ENCODE assay signal across 22 cellular contexts in the genomic region with DNA sequence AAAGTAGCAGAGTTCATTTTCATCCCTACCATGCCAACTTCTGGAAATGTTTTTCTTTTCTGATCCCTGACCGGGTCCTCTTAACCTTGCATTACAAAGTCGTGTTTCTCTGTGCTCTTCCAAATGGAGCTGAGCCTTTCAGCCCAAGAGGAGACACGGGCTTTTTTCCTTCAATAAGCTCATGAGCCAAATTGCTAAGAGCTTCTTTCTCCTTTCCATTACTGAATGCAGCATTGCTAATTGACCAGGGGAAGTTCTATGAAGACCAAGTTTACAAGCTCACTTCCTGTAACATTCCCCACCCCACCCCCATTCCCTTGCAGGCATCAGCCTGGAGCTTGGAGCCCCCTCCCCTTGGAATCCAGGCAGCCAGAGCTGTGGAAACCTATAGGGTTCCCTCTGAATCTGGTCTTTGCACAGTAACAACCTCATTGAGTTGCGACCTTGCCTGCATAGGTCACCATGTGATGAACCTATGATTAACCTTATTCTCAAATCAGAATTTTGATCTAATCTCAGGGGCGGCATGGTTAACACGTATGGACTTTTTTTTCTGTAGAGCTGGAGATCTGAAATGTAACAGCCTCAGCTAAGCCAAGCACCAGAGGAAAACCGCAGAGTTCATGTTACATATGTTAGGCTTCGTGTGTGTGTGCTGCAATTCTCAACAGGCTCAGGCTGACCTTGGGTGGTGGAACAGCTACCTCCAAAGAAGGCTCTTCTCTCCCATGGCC.
DNase-seq lines count a peak whose midpoint lies in the region; ATAC-seq and TF ChIP-seq lines count a peak whose summit lies in the region.
"Had no signal": no experiment of that assay in that cellular context is flagged by ENCODE, and none has a peak within 500 bp of the region (broad histone marks: within the 10 kb centered on the region; RNA-seq: fewer than 3 reads in every experiment).

No MANE protein-coding gene starts in this region.

- CTCF ChIA-PET in PC-9 (lab: Charles Lee), result interaction anchor here (0.6 kb wide), 1 partner anchor 976 kb away, joined by 3 read pairs; no protein-coding TSS in a partner anchor

- POLR2A ChIA-PET in PC-9 (lab: Charles Lee; ENCODE audit: unreplicated experiment), result interaction anchor here (0.5 kb wide), 1 partner anchor 309 kb away, joined by 9 read pairs; no protein-coding TSS in a partner anchor

- peak overlapping the region; percentile 24; the same call in 1 of the 2 replicates for H3K27ac ChIP-seq in GM23338 (ENCODE audit: low read depth)
- H3K27ac ChIP-seq in iPS-18a (ENCODE audit: low read length), result peak overlapping the region; percentile 26
- H3K27ac ChIP-seq in PC-9, result no peak overlapping the region
- H3K27ac ChIP-seq in right atrium auricular region, result no peak overlapping the region
- H3K27ac ChIP-seq: adrenal gland, BLaER1 had no signal

- H3K36me3 ChIP-seq in GM23338 (ENCODE audit: insufficient read depth) (no peaks in the 10 kb centered on the region), iPS-18a (ENCODE audit: control insufficient read depth, low read depth, low read length) (no peaks in the 10 kb centered on the region), PC-9 (ENCODE audit: low read depth) (no peaks in the 10 kb centered on the region), right atrium auricular region (no peaks in the 10 kb centered on the region)
- H3K36me3 ChIP-seq: adrenal gland, BLaER1 had no signal

- H3K9me3 ChIP-seq in iPS-18a (ENCODE audit: control insufficient read depth, low read depth, low read length), result peaks cover 3% of the 10 kb centered on the region
- no peaks in the 10 kb centered on the region for H3K9me3 ChIP-seq in PC-9 (ENCODE audit: insufficient read depth, low read depth)
- H3K9me3 ChIP-seq in right atrium auricular region, result no peaks in the 10 kb centered on the region
- H3K9me3 ChIP-seq: adrenal gland, BLaER1 had no signal

- H3K9me3 Mint-ChIP-seq in GM23338, result peaks cover 13% of the 10 kb centered on the region
- H3K9me3 Mint-ChIP-seq in nephron progenitor cell, result peaks cover 13% of the 10 kb centered on the region
- peaks cover 9% of the 10 kb centered on the region for H3K9me3 Mint-ChIP-seq in stimulated activated memory B cell treated with anti-CD40 and anti-IgM and Interleukin-4, amounts not matched to agents 10 μg/mL and 1 μg/mL and 100 μg/mL, for 72 hours

- ATAC-seq in GM23338 (peak; percentile 99), GM21786 (IDR thresholded peaks at IDR 0.05; ENCODE audit: unreplicated experiment) (no peak)
- no peak for ATAC-seq in stimulated activated memory B cell treated with anti-CD40 and anti-IgM and Interleukin-4, amounts not matched to agents 10 μg/mL and 1 μg/mL and 100 μg/mL, for 72 hours
- ATAC-seq: sciatic nerve had no signal

- H3K79me2 ChIP-seq in GM23338 (replicated peaks; ENCODE audit: insufficient read depth) (no peaks in the 10 kb centered on the region), PC-9 (ENCODE audit: low read depth) (no peaks in the 10 kb centered on the region)

- peaks cover 27% of the 10 kb centered on the region for H3K9me2 ChIP-seq in GM23338 (ENCODE audit: insufficient read depth)
- no peaks in the 10 kb centered on the region for H3K9me2 ChIP-seq in PC-9 (ENCODE audit: insufficient read depth)

- no peaks in the 10 kb centered on the region for H3F3A ChIP-seq in GM23338 (replicated peaks; ENCODE audit: low read depth)
- no peaks in the 10 kb centered on the region for H3F3A ChIP-seq in PC-9 (ENCODE audit: insufficient read depth, low read depth)

- H3K27me3 Mint-ChIP-seq in GM23338 (ENCODE audit: insufficient read depth, low read depth, poor library complexity) (peaks cover 1% of the 10 kb centered on the region), nephron progenitor cell (ENCODE audit: low read depth, poor library complexity) (peaks cover 3% of the 10 kb centered on the region)
- no peaks in the 10 kb centered on the region for H3K27me3 Mint-ChIP-seq in stimulated activated memory B cell treated with anti-CD40 and anti-IgM and Interleukin-4, amounts not matched to agents 10 μg/mL and 1 μg/mL and 100 μg/mL, for 72 hours
- H3K27me3 Mint-ChIP-seq: activated CD4-positive, alpha-beta memory T cell treated with anti-CD3 and anti-CD28 coated beads, Interleukin-2, amount 10 ng/mL, durations not matched to agents 7 days and 5 days; IgD-negative memory B cell had no signal

- peak overlapping the region; percentile 49 for H3K4me2 ChIP-seq in GM23338
- no peak overlapping the region for H3K4me2 ChIP-seq in PC-9
- H3K4me2 ChIP-seq: BLaER1 had no signal

- H3K4me1 Mint-ChIP-seq in GM23338 (peaks cover 26% of the 10 kb centered on the region), nephron progenitor cell (peaks cover 22% of the 10 kb centered on the region)
- no peaks in the 10 kb centered on the region for H3K4me1 Mint-ChIP-seq in stimulated activated memory B cell treated with anti-CD40 and anti-IgM and Interleukin-4, amounts not matched to agents 10 μg/mL and 1 μg/mL and 100 μg/mL, for 72 hours
- H3K4me1 Mint-ChIP-seq: activated CD4-positive, alpha-beta memory T cell treated with anti-CD3 and anti-CD28 coated beads, Interleukin-2, amount 10 ng/mL, durations not matched to agents 7 days and 5 days; IgD-negative memory B cell had no signal

- H3K4me3 Mint-ChIP-seq in GM23338 (no peak overlapping the region; the same call in 2 of the 3 replicates), nephron progenitor cell (no peak overlapping the region)
- no peak overlapping the region for H3K4me3 Mint-ChIP-seq in stimulated activated memory B cell treated with anti-CD40 and anti-IgM and Interleukin-4, amounts not matched to agents 10 μg/mL and 1 μg/mL and 100 μg/mL, for 72 hours
- H3K4me3 Mint-ChIP-seq: activated CD4-positive, alpha-beta memory T cell treated with anti-CD3 and anti-CD28 coated beads, Interleukin-2, amount 10 ng/mL, durations not matched to agents 7 days and 5 days; IgD-negative memory B cell had no signal

- H4K20me1 ChIP-seq in GM23338 (replicated peaks; ENCODE audit: insufficient read depth) (no peaks in the 10 kb centered on the region), PC-9 (ENCODE audit: insufficient read depth) (no peaks in the 10 kb centered on the region)
- H4K20me1 ChIP-seq: BLaER1 had no signal

- H3K4me3 ChIP-seq in GM23338 (no peak overlapping the region), iPS-18a (ENCODE audit: low read length) (no peak overlapping the region), PC-9 (no peak overlapping the region), right atrium auricular region (no peak overlapping the region)
- H3K4me3 ChIP-seq: adrenal gland, BLaER1, lung had no signal

- H3K27me3 ChIP-seq in GM23338 (ENCODE audit: insufficient read depth) (no peaks in the 10 kb centered on the region), iPS-18a (ENCODE audit: control insufficient read depth, insufficient read depth, low read length) (no peaks in the 10 kb centered on the region), PC-9 (ENCODE audit: insufficient read depth, low read depth) (no peaks in the 10 kb centered on the region), right atrium auricular region (no peaks in the 10 kb centered on the region)
- H3K27me3 ChIP-seq: adrenal gland, BLaER1 had no signal

- H3K9ac ChIP-seq in iPS-18a (ENCODE audit: low read length), result no peak overlapping the region
- H3K9ac ChIP-seq: BLaER1 had no signal

- TF ChIP-seq CTCF in GM23338 (conservative IDR thresholded peaks at IDR 0.05; ENCODE audit: low read depth in 2 of 2), result no peak
- TF ChIP-seq CTCF in nephron progenitor cell (IDR thresholded peaks at IDR 0.05), result no peak
- no peak for TF ChIP-seq CTCF in PC-9 (conservative IDR thresholded peaks at IDR 0.05)
- no peak for TF ChIP-seq CTCF in right atrium auricular region (IDR thresholded peaks at IDR 0.05)

- intact Hi-C loops in PC-9 (cut with micrococcal nuclease; ENCODE audit: unreplicated experiment), result no loop called here

- H2AFZ ChIP-seq in GM23338 (peak overlapping the region; percentile 76; the same call in 1 of the 2 replicates), PC-9 (no peak overlapping the region)

- peak; percentile 86 for DNase-seq in GM23338 (ENCODE audit: low spot score)
- peak; percentile 14 for DNase-seq in amniotic epithelial cell (ENCODE audit: low read depth)
- peak; percentile 52 for DNase-seq in nephron progenitor cell
- DNase-seq in PC-9, result no peak
- no peak for DNase-seq in right atrium auricular region (ENCODE audit: low spot score)
- DNase-seq: activated CD4-positive, alpha-beta memory T cell treated with anti-CD3 and anti-CD28 coated beads, Interleukin-2, amount 10 ng/mL, durations not matched to agents 7 days and 5 days; activated gamma-delta T cell; adrenal gland; COR-L47; cortex of kidney; HCEC 1CT; NCI-H1417 treated with DMSO at 0.1 percent for 48 hours; NCI-H524 treated with DMSO at 0.1 percent for 48 hours; stimulated activated CD4-positive, alpha-beta T cell treated with anti-CD3 and anti-CD28 coated beads, Interleukin-15, amount 100 ng/mL, for 24 hours; T1000 had no signal

- BruUV-seq in PC-9 (replicated peaks; lab: Mats Ljungman, UMichigan), result no TSS peak

- peaks cover 15% of the 10 kb centered on the region for H3K36me3 Mint-ChIP-seq in GM23338 (ENCODE audit: low read depth)
- no peaks in the 10 kb centered on the region for H3K36me3 Mint-ChIP-seq in nephron progenitor cell (ENCODE audit: low read depth)
- no peaks in the 10 kb centered on the region for H3K36me3 Mint-ChIP-seq in stimulated activated memory B cell treated with anti-CD40 and anti-IgM and Interleukin-4, amounts not matched to agents 10 μg/mL and 1 μg/mL and 100 μg/mL, for 72 hours
- H3K36me3 Mint-ChIP-seq: IgD-negative memory B cell had no signal

- H3K4me1 ChIP-seq in GM23338 (ENCODE audit: insufficient read depth) (peaks cover 5% of the 10 kb centered on the region), iPS-18a (ENCODE audit: control insufficient read depth, low read depth, low read length) (peaks cover 13% of the 10 kb centered on the region), PC-9 (replicated peaks; ENCODE audit: insufficient read depth) (no peaks in the 10 kb centered on the region), right atrium auricular region (no peaks in the 10 kb centered on the region)
- H3K4me1 ChIP-seq: adrenal gland, BLaER1 had no signal

- H3K27ac Mint-ChIP-seq in GM23338 (peak overlapping the region; percentile 49; the same call in 1 of the 2 replicates), nephron progenitor cell (peak overlapping the region; percentile 41)
- no peak overlapping the region for H3K27ac Mint-ChIP-seq in stimulated activated memory B cell treated with anti-CD40 and anti-IgM and Interleukin-4, amounts not matched to agents 10 μg/mL and 1 μg/mL and 100 μg/mL, for 72 hours
- H3K27ac Mint-ChIP-seq: activated CD4-positive, alpha-beta memory T cell treated with anti-CD3 and anti-CD28 coated beads, Interleukin-2, amount 10 ng/mL, durations not matched to agents 7 days and 5 days; IgD-negative memory B cell had no signal

TF ChIP-seq in GM23338, 12 proteins besides CTCF, POLR2A, EP300 and RAD21 (continues in another document):
- TF ChIP-seq EZH2 (IDR thresholded peaks at IDR 0.05; ENCODE audit: low read depth, unreplicated experiment) (no peak), NANOG (IDR thresholded peaks at IDR 0.05; ENCODE audit: borderline replicate concordance) (no peak)

Comparison
In these comparisons a context has a peak if more than half of its experiments do, and no peak if none do; other contexts are left out.
1. DNase-seq: peak in GM23338 (single experiment), amniotic epithelial cell (single experiment) and nephron progenitor cell (single experiment); none in PC-9 (0 of 2) and right atrium auricular region (single experiment).
2. H3K27ac ChIP-seq: peak in GM23338 (single experiment) and iPS-18a (single experiment); none in PC-9 (single experiment) and right atrium auricular region (0 of 2).